Comparison of ENCODE assay signal across 15 cellular contexts in genomic region chr15:96180062-96180745, GRCh38.
"Had no signal": no experiment of that assay in that cellular context is flagged by ENCODE, and none has a peak within 500 bp of the region (broad histone marks: within the 10 kb centered on the region; RNA-seq: fewer than 3 reads in every experiment).

No MANE protein-coding gene starts in this region.

- H3K27ac Mint-ChIP-seq: activated CD4-positive, alpha-beta T cell treated with anti-CD3 and anti-CD28 coated beads, Interleukin-2, amount 10 ng/mL, durations not matched to agents 7 days and 5 days; activated naive CD8-positive, alpha-beta T cell; stimulated activated naive CD8-positive, alpha-beta T cell treated with anti-CD3 and anti-CD28 coated beads, Interleukin-15, Interleukin-2, amounts not matched to agents 100 ng/mL and 50 ng/mL, for 24 hours; T-helper 17 cell had no signal

- H3K9me3 Mint-ChIP-seq: activated CD4-positive, alpha-beta T cell treated with anti-CD3 and anti-CD28 coated beads, Interleukin-2, amount 10 ng/mL, durations not matched to agents 7 days and 5 days; central memory CD8-positive, alpha-beta T cell; stimulated activated naive CD8-positive, alpha-beta T cell treated with anti-CD3 and anti-CD28 coated beads, Interleukin-15, Interleukin-2, amounts not matched to agents 100 ng/mL and 50 ng/mL, for 24 hours had no signal

- H3K4me3 ChIP-seq: lung, testis had no signal

- H3K27ac ChIP-seq: brain microvascular endothelial cell, testis had no signal

- H3K27me3 ChIP-seq: brain microvascular endothelial cell, testis had no signal

- H3K9me3 ChIP-seq: testis had no signal

- H3K4me1 Mint-ChIP-seq: activated CD4-positive, alpha-beta T cell treated with anti-CD3 and anti-CD28 coated beads, Interleukin-2, amount 10 ng/mL, durations not matched to agents 7 days and 5 days; central memory CD8-positive, alpha-beta T cell; T-helper 17 cell had no signal

- H3K27me3 Mint-ChIP-seq: activated CD4-positive, alpha-beta T cell treated with anti-CD3 and anti-CD28 coated beads, Interleukin-2, amount 10 ng/mL, durations not matched to agents 7 days and 5 days; T-helper 17 cell had no signal

- H3K36me3 Mint-ChIP-seq: activated naive CD8-positive, alpha-beta T cell had no signal

- H3K36me3 ChIP-seq: brain microvascular endothelial cell had no signal

- DNase-seq: activated CD4-positive, alpha-beta T cell treated with anti-CD3 and anti-CD28 coated beads, Interleukin-2, amount 10 ng/mL, durations not matched to agents 7 days and 5 days; activated CD4-positive, CD25-positive, alpha-beta regulatory T cell; activated CD8-positive, alpha-beta memory T cell treated with anti-CD3 and anti-CD28 coated beads, Interleukin-2, amount 50 U/mL, for 48 hours; activated gamma-delta T cell treated with Interleukin-2 at 50 U/mL for 16 hours; anterior cingulate cortex; brain microvascular endothelial cell; effector CD8-positive, alpha-beta T cell; foreskin melanocyte; left cardiac atrium; T-helper 17 cell; testis had no signal

- ATAC-seq: T-helper 17 cell had no signal

- H3K4me3 Mint-ChIP-seq: activated CD4-positive, alpha-beta T cell treated with anti-CD3 and anti-CD28 coated beads, Interleukin-2, amount 10 ng/mL, durations not matched to agents 7 days and 5 days; activated naive CD8-positive, alpha-beta T cell; central memory CD8-positive, alpha-beta T cell; stimulated activated naive CD8-positive, alpha-beta T cell treated with anti-CD3 and anti-CD28 coated beads, Interleukin-15, Interleukin-2, amounts not matched to agents 100 ng/mL and 50 ng/mL, for 24 hours; T-helper 17 cell had no signal
